ENCODE assay signal across 1 cellular context in genomic region chr12:113891167-113891692, GRCh38.
A peak's percentile ranks its signal among the peaks of the same experiment; 100 is the strongest.
TF ChIP-seq lines count a peak whose summit lies in the region.

No MANE protein-coding gene starts in this region.

TF ChIP-seq in A549, 52 proteins besides CTCF, POLR2A, EP300 and RAD21:
- no peak for TF ChIP-seq HMGXB4 (CRISPR knock-in tag; IDR thresholded peaks at IDR 0.05; ENCODE audit: borderline replicate concordance)
- TF ChIP-seq HES2 (IDR thresholded peaks at IDR 0.05): no peak
- TF ChIP-seq JUNB (IDR thresholded peaks at IDR 0.05): no peak
- TF ChIP-seq MAFK (IDR thresholded peaks at IDR 0.05; ENCODE audit: partially characterized antibody): peak; percentile 59
- no peak for TF ChIP-seq FOSB (CRISPR knock-in tag; IDR thresholded peaks at IDR 0.05)
